9 cellular contexts compared by ENCODE assay signal in genomic region chr11:64247729-64248531, GRCh38. TPM values are rescaled to one million over a fixed set of nuclear protein-coding genes. Genes with fewer than 3 reads are reported as not detected.
A peak's percentile ranks its signal among the peaks of the same experiment; 100 is the strongest.
DNase-seq lines count a peak whose midpoint lies in the region; ATAC-seq lines count a peak whose summit lies in the region.
"Had no signal": no experiment of that assay in that cellular context is flagged by ENCODE, and none has a peak within 500 bp of the region (broad histone marks: within the 10 kb centered on the region; RNA-seq: fewer than 3 reads in every experiment).

No MANE protein-coding gene starts in this region.

- peak overlapping the region; percentile 48 for H3K4me3 Mint-ChIP-seq in activated naive CD8-positive, alpha-beta T cell treated with anti-CD3 and anti-CD28 coated beads for 36 hours
- H3K4me3 Mint-ChIP-seq in stimulated activated naive CD8-positive, alpha-beta T cell treated with anti-CD3 and anti-CD28 coated beads, Interleukin-15, amount 100 ng/mL, for 72 hours: peak overlapping the region; percentile 62 to 90

- no peak overlapping the region for H3K27ac Mint-ChIP-seq in activated naive CD8-positive, alpha-beta T cell treated with anti-CD3 and anti-CD28 coated beads for 36 hours
- H3K27ac Mint-ChIP-seq in stimulated activated naive CD8-positive, alpha-beta T cell treated with anti-CD3 and anti-CD28 coated beads, Interleukin-15, amount 100 ng/mL, for 72 hours: no peak overlapping the region

- H3K9me3 Mint-ChIP-seq in activated naive CD8-positive, alpha-beta T cell treated with anti-CD3 and anti-CD28 coated beads for 36 hours: no peaks in the 10 kb centered on the region
- no peaks in the 10 kb centered on the region for H3K9me3 Mint-ChIP-seq in stimulated activated naive CD8-positive, alpha-beta T cell treated with anti-CD3 and anti-CD28 coated beads, Interleukin-15, amount 100 ng/mL, for 72 hours

- H3K27me3 Mint-ChIP-seq in activated naive CD8-positive, alpha-beta T cell treated with anti-CD3 and anti-CD28 coated beads for 36 hours: no peaks in the 10 kb centered on the region
- H3K27me3 Mint-ChIP-seq in stimulated activated naive CD8-positive, alpha-beta T cell treated with anti-CD3 and anti-CD28 coated beads, Interleukin-15, amount 100 ng/mL, for 72 hours: no peaks in the 10 kb centered on the region

- DNase-seq in NCI-H748 (lab: John Stamatoyannopoulos, UW; ENCODE audit: unreplicated experiment) (peak; percentile 59), NCI-H748 treated with DMSO at 0.1 percent for 48 hours (lab: John Stamatoyannopoulos, UW) (no peak)
- DNase-seq in activated naive CD8-positive, alpha-beta T cell treated with anti-CD3 and anti-CD28 coated beads for 36 hours: no peak
- no peak for DNase-seq in stimulated activated naive CD8-positive, alpha-beta T cell treated with anti-CD3 and anti-CD28 coated beads, Interleukin-15, amount 100 ng/mL, for 72 hours

- H3K36me3 Mint-ChIP-seq in activated naive CD8-positive, alpha-beta T cell treated with anti-CD3 and anti-CD28 coated beads for 36 hours: peaks cover 15% of the 10 kb centered on the region

- H3K4me3 ChIP-seq in iPS-18c (ENCODE audit: insufficient read depth, low read depth, low read length): peak overlapping the region; percentile 91

- ATAC-seq in stimulated activated naive CD8-positive, alpha-beta T cell treated with anti-CD3 and anti-CD28 coated beads, Interleukin-15, amount 100 ng/mL, for 72 hours: no peak
- ATAC-seq in GM21447 (IDR thresholded peaks at IDR 0.05; ENCODE audit: unreplicated experiment) (no peak), GM18909 (IDR thresholded peaks at IDR 0.05; ENCODE audit: poor library complexity, unreplicated experiment) (no peak), HG03439 (IDR thresholded peaks at IDR 0.05; ENCODE audit: unreplicated experiment) (no peak)

- H3K4me1 Mint-ChIP-seq in activated naive CD8-positive, alpha-beta T cell treated with anti-CD3 and anti-CD28 coated beads for 36 hours: peaks cover 30% of the 10 kb centered on the region
- H3K4me1 Mint-ChIP-seq in stimulated activated naive CD8-positive, alpha-beta T cell treated with anti-CD3 and anti-CD28 coated beads, Interleukin-15, amount 100 ng/mL, for 72 hours: peaks cover 72% of the 10 kb centered on the region

- H3K9me3 ChIP-seq in iPS-18c (ENCODE audit: control insufficient read depth, insufficient read depth, low read length): no peaks in the 10 kb centered on the region
- H3K9me3 ChIP-seq: mucosa of descending colon had no signal

RNA-seq across cellular contexts. Expression of gene PPP1R14B, which starts 1.2 kb away (rescaled TPM):
- total RNA-seq in activated naive CD8-positive, alpha-beta T cell treated with anti-CD3 and anti-CD28 coated beads for 36 hours: 100 to 1,000 TPM; 332 to 336 TPM

RNA-seq across cellular contexts. Expression of gene PLCB3, which starts 3.4 kb away (rescaled TPM):
- total RNA-seq in activated naive CD8-positive, alpha-beta T cell treated with anti-CD3 and anti-CD28 coated beads for 36 hours: 1 to 10 TPM; 7.3 to 7.4 TPM

RNA-seq across cellular contexts. Expression of gene FKBP2, which starts 7.0 kb away (rescaled TPM):
- total RNA-seq in activated naive CD8-positive, alpha-beta T cell treated with anti-CD3 and anti-CD28 coated beads for 36 hours: 10 to 100 TPM; 21.9 to 22.8 TPM

RNA-seq across cellular contexts. Expression of gene VEGFB, which starts 13.5 kb away (rescaled TPM):
- 10 to 100 TPM; 84.7 to 85.8 TPM for total RNA-seq in activated naive CD8-positive, alpha-beta T cell treated with anti-CD3 and anti-CD28 coated beads for 36 hours

RNA-seq across cellular contexts. Expression of gene DNAJC4, which starts 17.6 kb away (rescaled TPM):
- total RNA-seq in activated naive CD8-positive, alpha-beta T cell treated with anti-CD3 and anti-CD28 coated beads for 36 hours: 10 to 100 TPM; 16.5 to 17.7 TPM
